In genomic region chr17:21127508-21128077, GRCh38 we compare ENCODE assay signal across 8 cellular contexts. TPM values are rescaled to one million over a fixed set of nuclear protein-coding genes. Genes with fewer than 3 reads are reported as not detected.
DNase-seq lines count a peak whose midpoint lies in the region; ATAC-seq and TF ChIP-seq lines count a peak whose summit lies in the region.

No MANE protein-coding gene starts in this region.

- H3K4me1 Mint-ChIP-seq in activated naive CD4-positive, alpha-beta T cell treated with anti-CD3 and anti-CD28 coated beads for 36 hours (ENCODE audit: low read depth), result peaks cover 37% of the 10 kb centered on the region

- H3K9me3 ChIP-seq in ascending aorta (no peaks in the 10 kb centered on the region), liver (ENCODE audit: control insufficient read depth in 4 of 4, low read length in 3 of 4) (no peaks in the 10 kb centered on the region), tibial nerve (no peaks in the 10 kb centered on the region)

- H3K27ac ChIP-seq in ascending aorta, result peak overlapping the region; percentile 93 to 96
- H3K27ac ChIP-seq in liver (ENCODE audit: low read depth in 1 of 2, low read length in 2 of 2), result peak overlapping the region; percentile 84 to 86
- H3K27ac ChIP-seq in tibial nerve, result peak overlapping the region in 3 of 4 donors; percentile 84 to 89 (median 85)

- TF ChIP-seq EP300 in tibial nerve (IDR thresholded peaks at IDR 0.05), result no peak

- no peak for TF ChIP-seq RAD21 in liver (IDR thresholded peaks at IDR 0.05)

- DNase-seq in activated naive CD4-positive, alpha-beta T cell treated with anti-CD3 and anti-CD28 coated beads for 36 hours, result no peak
- no peak for DNase-seq in activated naive CD4-positive, alpha-beta T cell (lab: John Stamatoyannopoulos, UW)
- DNase-seq in ascending aorta (ENCODE audit: low spot score in 2 of 2), result no peak
- DNase-seq in tibial nerve (ENCODE audit: low spot score in 2 of 2), result no peak
- no peak for DNase-seq in AG08395 (ENCODE audit: low spot score)

- no peaks in the 10 kb centered on the region for H3K9me3 Mint-ChIP-seq in activated naive CD4-positive, alpha-beta T cell treated with anti-CD3 and anti-CD28 coated beads for 36 hours

- TF ChIP-seq CTCF in ascending aorta (IDR thresholded peaks at IDR 0.05) (no peak), liver (IDR thresholded peaks at IDR 0.05; ENCODE audit: low read depth, low read length, missing input control) (no peak), tibial nerve (IDR thresholded peaks at IDR 0.05) (no peak)

- 10% methylated on average over 9 of the region's 9 CpGs for WGBS in liver
- 20 to 33% methylated on average over 7 to 9 of the region's 9 CpGs for WGBS in tibial nerve, 2 donors

- H3K36me3 ChIP-seq in ascending aorta (no peaks in the 10 kb centered on the region), liver (ENCODE audit: control insufficient read depth in 4 of 4, insufficient read depth in 3 of 4, low read depth in 1 of 4, low read length in 3 of 4) (no peaks in the 10 kb centered on the region), tibial nerve (no peaks in the 10 kb centered on the region)

- H3K4me1 ChIP-seq in ascending aorta, result peaks cover 3 to 8% of the 10 kb centered on the region in 2 donors
- peaks cover 1 to 23% (median 15%) of the 10 kb centered on the region in 4 donors for H3K4me1 ChIP-seq in liver (ENCODE audit: control insufficient read depth in 4 of 4, insufficient read depth in 4 of 4, low read length in 3 of 4)
- peaks cover 4 to 29% (median 7%) of the 10 kb centered on the region in 4 donors for H3K4me1 ChIP-seq in tibial nerve

- TF ChIP-seq POLR2A in tibial nerve (IDR thresholded peaks at IDR 0.05), result no peak

- peak overlapping the region; percentile 72 to 99 for H3K9ac ChIP-seq in liver (ENCODE audit: low read depth in 1 of 2, low read length in 2 of 2)

- intact Hi-C loops in activated naive CD4-positive, alpha-beta T cell treated with anti-CD3 and anti-CD28 coated beads for 36 hours (cut with micrococcal nuclease), result loop anchor here (2.0 kb wide), 1 partner anchor 329 kb away; no protein-coding TSS in a partner anchor
- intact Hi-C loops in ascending aorta (cut with DNase I), result loop anchor here (1.0 to 2.0 kb wide), 5 partner anchors 39 to 147 kb away; partner anchors contain the start of genes NATD1, TMEM11 and USP22

- peak overlapping the region; percentile 94 for H3K27ac Mint-ChIP-seq in activated naive CD4-positive, alpha-beta T cell treated with anti-CD3 and anti-CD28 coated beads for 36 hours

- peak overlapping the region; percentile 95 for H3K4me3 Mint-ChIP-seq in activated naive CD4-positive, alpha-beta T cell treated with anti-CD3 and anti-CD28 coated beads for 36 hours

- no peak for ATAC-seq in HG03045 (IDR thresholded peaks at IDR 0.05; ENCODE audit: unreplicated experiment)
- ATAC-seq in HG03571 (IDR thresholded peaks at IDR 0.05; ENCODE audit: unreplicated experiment), result no peak

- H3K27me3 ChIP-seq in ascending aorta, result no peaks in the 10 kb centered on the region
- H3K27me3 ChIP-seq in liver (ENCODE audit: control insufficient read depth in 4 of 4, insufficient read depth in 4 of 4, low read length in 3 of 4), result no peaks in the 10 kb centered on the region
- no peaks in the 10 kb centered on the region for H3K27me3 ChIP-seq in tibial nerve

- H3K27me3 Mint-ChIP-seq in activated naive CD4-positive, alpha-beta T cell treated with anti-CD3 and anti-CD28 coated beads for 36 hours (ENCODE audit: low read depth), result no peaks in the 10 kb centered on the region

- peaks cover 4% of the 10 kb centered on the region for H3K36me3 Mint-ChIP-seq in activated naive CD4-positive, alpha-beta T cell treated with anti-CD3 and anti-CD28 coated beads for 36 hours (ENCODE audit: low read depth)

- peak overlapping the region; percentile 81 to 85 for H3K4me3 ChIP-seq in ascending aorta
- peak overlapping the region; percentile 68 to 99 (median 87) for H3K4me3 ChIP-seq in liver (ENCODE audit: low read depth in 1 of 3, low read length in 3 of 3)
- H3K4me3 ChIP-seq in tibial nerve, result peak overlapping the region; percentile 54 to 89 (median 84)

- CTCF ChIA-PET in activated naive CD4-positive, alpha-beta T cell treated with anti-CD3 and anti-CD28 coated beads for 36 hours (lab: Charles Lee), result interaction anchor here (1.0 to 1.2 kb wide), 5 partner anchors 8 to 28 kb away, joined by 3 to 4 read pairs (median 4); no protein-coding TSS in a partner anchor

TF ChIP-seq in liver, 16 proteins besides CTCF, POLR2A, EP300 and RAD21:
- TF ChIP-seq FOXA2 (IDR thresholded peaks at IDR 0.05) (no peak), YY1 (IDR thresholded peaks at IDR 0.05) (no peak), REST (IDR thresholded peaks at IDR 0.05) (no peak), FOXA1 (IDR thresholded peaks at IDR 0.05) (no peak), TAF1 (conservative IDR thresholded peaks at IDR 0.05) (no peak), HNF4A (conservative IDR thresholded peaks at IDR 0.05) (no peak), HNF4G (IDR thresholded peaks at IDR 0.05) (no peak), SP1 (IDR thresholded peaks at IDR 0.05) (no peak), ZBTB33 (IDR thresholded peaks at IDR 0.05) (no peak), EGR1 (IDR thresholded peaks at IDR 0.05; ENCODE audit: low read depth in 2 of 2) (no peak), RXRA (IDR thresholded peaks at IDR 0.05) (no peak), GABPA (IDR thresholded peaks at IDR 0.05 in 1 of 2, conservative IDR thresholded peaks at IDR 0.05 in 1 of 2) (no peak), JUND (IDR thresholded peaks at IDR 0.05) (no peak), NR2F2 (IDR thresholded peaks at IDR 0.05) (no peak)
- TF ChIP-seq, protein P1, sequence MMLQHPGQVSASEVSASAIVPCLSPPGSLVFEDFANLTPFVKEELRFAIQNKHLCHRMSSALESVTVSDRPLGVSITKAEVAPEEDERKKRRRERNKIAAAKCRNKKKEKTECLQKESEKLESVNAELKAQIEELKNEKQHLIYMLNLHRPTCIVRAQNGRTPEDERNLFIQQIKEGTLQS (IDR thresholded peaks at IDR 0.05), result no peak
- TF ChIP-seq, protein P2, sequence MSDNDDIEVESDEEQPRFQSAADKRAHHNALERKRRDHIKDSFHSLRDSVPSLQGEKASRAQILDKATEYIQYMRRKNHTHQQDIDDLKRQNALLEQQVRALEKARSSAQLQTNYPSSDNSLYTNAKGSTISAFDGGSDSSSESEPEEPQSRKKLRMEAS (IDR thresholded peaks at IDR 0.05), result no peak

RNA-seq across cellular contexts. Expression of gene DHRS7B, which starts 0.8 kb away (rescaled TPM):
- 10 to 100 TPM; 12.0 to 12.1 TPM for total RNA-seq in activated naive CD4-positive, alpha-beta T cell treated with anti-CD3 and anti-CD28 coated beads for 36 hours
- total RNA-seq in ascending aorta (89.5 TPM), liver (10 to 100 TPM; 18.3 to 21.9 TPM), tibial nerve (10 to 100 TPM; 24.3 to 35.1 (median 33.7) TPM)
- polyA plus RNA-seq in liver, result 10 to 100 TPM; 14.3 to 19.1 TPM
